Comparison of ENCODE assay signal across 1 cellular context in genomic region chr12:69239286-69239921, GRCh38.
TF ChIP-seq lines count a peak whose summit lies in the region.

Gene CPSF6, plus strand, starts transcription at chr12:69239569. Its CDS starts 78 bp downstream, at chr12:69239647.

TF ChIP-seq in K562, 482 proteins besides CTCF, POLR2A, EP300 and RAD21 (continued from another document and continues in another):
- TF ChIP-seq ZBTB2 (IDR thresholded peaks at IDR 0.05), result no peak
- TF ChIP-seq ZNF324 (CRISPR knock-in tag; IDR thresholded peaks at IDR 0.05), result no peak
- TF ChIP-seq ETS1 (conservative IDR thresholded peaks at IDR 0.05; ENCODE audit: control insufficient read depth, low read depth, low read length), result peak; percentile 48; the same call in 1 of the 2 replicates
- TF ChIP-seq TFAP4 (CRISPR knock-in tag; IDR thresholded peaks at IDR 0.05; ENCODE audit: borderline replicate concordance), result peak; percentile 68; the same call in 1 of the 2 replicates
- TF ChIP-seq CXXC5 (CRISPR knock-in tag; IDR thresholded peaks at IDR 0.05), result peak; percentile 73
- TF ChIP-seq SP1 (CRISPR knock-in tag; IDR thresholded peaks at IDR 0.05), result 0 out of 2 replicates have a peak, but pooled peaks have one; percentile 36
- TF ChIP-seq KDM5B (IDR thresholded peaks at IDR 0.05; ENCODE audit: insufficient replicate concordance, low read depth, low read length), result peak; percentile 74
- TF ChIP-seq THAP7 (CRISPR knock-in tag; IDR thresholded peaks at IDR 0.05), result 0 out of 2 replicates have a peak, but pooled peaks have one; percentile 16
- TF ChIP-seq ETV5 (CRISPR knock-in tag; IDR thresholded peaks at IDR 0.05; ENCODE audit: low read depth), result peak; percentile 78
- TF ChIP-seq CTBP1 (IDR thresholded peaks at IDR 0.05; ENCODE audit: borderline replicate concordance), result peak; percentile 89
- TF ChIP-seq ZKSCAN1 (IDR thresholded peaks at IDR 0.05; ENCODE audit: low read depth, low read length), result no peak
- peak in 1 of 2 experiments; percentile 55; a peak in 1 of 4 replicates for TF ChIP-seq SRF (CRISPR knock-in tag; IDR thresholded peaks at IDR 0.05)
- peak; percentile 73 for TF ChIP-seq HNRNPLL (IDR thresholded peaks at IDR 0.05; ENCODE audit: low read depth, low read length, poor library complexity, severe bottlenecking)
- TF ChIP-seq ZKSCAN3 (CRISPR knock-in tag; IDR thresholded peaks at IDR 0.05), result no peak
- no peak for TF ChIP-seq SLC30A9 (CRISPR knock-in tag; IDR thresholded peaks at IDR 0.05)
- TF ChIP-seq KHSRP (IDR thresholded peaks at IDR 0.05), result no peak
- no peak for TF ChIP-seq FOXJ2 (tag; IDR thresholded peaks at IDR 0.05)
- TF ChIP-seq SRSF9 (IDR thresholded peaks at IDR 0.05; ENCODE audit: borderline replicate concordance, low read depth, low read length), result no peak
- TF ChIP-seq ZNF511 (CRISPR knock-in tag; IDR thresholded peaks at IDR 0.05), result no peak; the same call in 1 of the 2 replicates
- peak; percentile 46; the same call in 1 of the 2 replicates for TF ChIP-seq SIN3B (IDR thresholded peaks at IDR 0.05; ENCODE audit: low read depth)
- peak in 1 of 2 experiments; percentile 58 for TF ChIP-seq E2F6 (IDR thresholded peaks at IDR 0.05; ENCODE audit: borderline replicate concordance in 1 of 2, extremely low read depth in 1 of 2, insufficient read depth in 1 of 2, insufficient read length in 1 of 2, low read depth in 1 of 2, low read length in 1 of 2, poor library complexity in 1 of 2, severe bottlenecking in 1 of 2)
- peak; percentile 38; the same call in 1 of the 2 replicates for TF ChIP-seq MTA3 (IDR thresholded peaks at IDR 0.05; ENCODE audit: borderline replicate concordance)
- TF ChIP-seq ZNF561 (CRISPR knock-in tag; conservative IDR thresholded peaks at IDR 0.05), result no peak
- TF ChIP-seq SMAD2 (IDR thresholded peaks at IDR 0.05; ENCODE audit: low read depth, low read length), result no peak
- no peak for TF ChIP-seq RAD51 (IDR thresholded peaks at IDR 0.05; ENCODE audit: borderline replicate concordance, low read depth)
- peak; percentile 76 for TF ChIP-seq ATF7 (IDR thresholded peaks at IDR 0.05)
- TF ChIP-seq ZNF175 (CRISPR knock-in tag; IDR thresholded peaks at IDR 0.05; ENCODE audit: low read depth), result no peak
- TF ChIP-seq HMGXB4 (CRISPR knock-in tag; IDR thresholded peaks at IDR 0.05), result peak; percentile 12; the same call in 1 of the 2 replicates
- 0 out of 2 replicates have a peak, but pooled peaks have one; percentile 21 for TF ChIP-seq LEF1 (IDR thresholded peaks at IDR 0.05)
- peak; percentile 66; the same call in 1 of the 2 replicates for TF ChIP-seq JUND (IDR thresholded peaks at IDR 0.05; ENCODE audit: borderline replicate concordance, low read depth, low read length)
- TF ChIP-seq JUND (tag; IDR thresholded peaks at IDR 0.05; ENCODE audit: borderline replicate concordance, low read depth, low read length), result no peak; the same call in 2 of the 3 replicates
- peak; percentile 94 for TF ChIP-seq POLR2G (IDR thresholded peaks at IDR 0.05; ENCODE audit: low read depth, low read length)
- no peak for TF ChIP-seq DLX4 (CRISPR knock-in tag; IDR thresholded peaks at IDR 0.05)
- peak; percentile 76 for TF ChIP-seq SUPT5H (IDR thresholded peaks at IDR 0.05)
- TF ChIP-seq GTF2F1 (IDR thresholded peaks at IDR 0.05; ENCODE audit: low read depth, low read length), result 0 out of 2 replicates have a peak, but pooled peaks have one; percentile 43
- peak; percentile 70 for TF ChIP-seq ZFX (CRISPR knock-in tag; IDR thresholded peaks at IDR 0.05)
- TF ChIP-seq GTF2E2 (tag; IDR thresholded peaks at IDR 0.05), result 0 out of 2 replicates have a peak, but pooled peaks have one; percentile 30
- peak; percentile 93 for TF ChIP-seq RBFOX2 (IDR thresholded peaks at IDR 0.05; ENCODE audit: low read depth, low read length)
- peak; percentile 94 for TF ChIP-seq GABPA (tag; conservative IDR thresholded peaks at IDR 0.05; ENCODE audit: low read depth)
- TF ChIP-seq FIP1L1 (IDR thresholded peaks at IDR 0.05; ENCODE audit: low read depth, low read length, poor library complexity, severe bottlenecking), result peak; percentile 36
- TF ChIP-seq POLR2B (IDR thresholded peaks at IDR 0.05; ENCODE audit: low read depth, partially characterized antibody), result peak; percentile 60
- peak; percentile 97 for TF ChIP-seq CREM (IDR thresholded peaks at IDR 0.05; ENCODE audit: low read depth)
- TF ChIP-seq MAFK (IDR thresholded peaks at IDR 0.05; ENCODE audit: low read length), result no peak
- no peak for TF ChIP-seq NR2C2 (CRISPR knock-in tag; IDR thresholded peaks at IDR 0.05)
- peak; percentile 53 for TF ChIP-seq NR2C2 (tag; IDR thresholded peaks at IDR 0.05)
- TF ChIP-seq CGGBP1 (CRISPR knock-in tag; IDR thresholded peaks at IDR 0.05), result peak; percentile 96
- TF ChIP-seq CREB1 (IDR thresholded peaks at IDR 0.05), result peak; percentile 93
- TF ChIP-seq CREB1 (CRISPR knock-in tag; IDR thresholded peaks at IDR 0.05), result peak; percentile 91
- TF ChIP-seq SMAD4 (CRISPR knock-in tag; conservative IDR thresholded peaks at IDR 0.05), result peak; percentile 50; the same call in 1 of the 2 replicates
- TF ChIP-seq ZBTB40 (IDR thresholded peaks at IDR 0.05), result peak; percentile 78
- TF ChIP-seq ZBTB40 (CRISPR knock-in tag; IDR thresholded peaks at IDR 0.05), result no peak
